In genomic region chr3:192130534-192131132, GRCh38 we compare ENCODE assay signal across 9 cellular contexts.
DNase-seq lines count a peak whose midpoint lies in the region; ATAC-seq and TF ChIP-seq lines count a peak whose summit lies in the region.
"Had no signal": no experiment of that assay in that cellular context is flagged by ENCODE, and none has a peak within 500 bp of the region (broad histone marks: within the 10 kb centered on the region; RNA-seq: fewer than 3 reads in every experiment).

No MANE protein-coding gene starts in this region.

- H3K27ac ChIP-seq in osteoblast (ENCODE audit: low read depth, low read length) = no peak overlapping the region

- H3K79me2 ChIP-seq in osteoblast (ENCODE audit: insufficient read depth, low read length) = no peaks in the 10 kb centered on the region

- peak; percentile 73 for TF ChIP-seq CTCF in osteoblast (IDR thresholded peaks at IDR 0.05; ENCODE audit: extremely low read depth, low read depth, low read length)
- no peak for TF ChIP-seq CTCF in omental fat pad (IDR thresholded peaks at IDR 0.05)

- H3K36me3 ChIP-seq in osteoblast (ENCODE audit: insufficient read depth, low read length) = no peaks in the 10 kb centered on the region

- H2AFZ ChIP-seq in osteoblast (ENCODE audit: low read length) = no peak overlapping the region

- DNase-seq in stimulated activated CD4-positive, alpha-beta T cell treated with anti-CD3 and anti-CD28 coated beads, Interleukin-15, amount 100 ng/mL, for 24 hours = peak; percentile 33
- DNase-seq in stimulated activated CD4-positive, alpha-beta T cell treated with anti-CD3 and anti-CD28 coated beads, Interleukin-12 subunit alpha, Interleukin-12 subunit beta, amount 100 ng/mL, for 4 hours = no peak
- DNase-seq in fibroblast of peridontal ligament (ENCODE audit: extremely low read depth) (peak; percentile 56), osteoblast (ENCODE audit: insufficient read length, low spot score, missing footprints) (peak; percentile 61), omental fat pad (ENCODE audit: low spot score) (no peak)
- DNase-seq: naive B cell had no signal

- no peaks in the 10 kb centered on the region for H3K27me3 ChIP-seq in osteoblast (ENCODE audit: insufficient read depth, low read length)

- no peak overlapping the region for H3K4me2 ChIP-seq in osteoblast (ENCODE audit: insufficient read depth, low read length)

- no peaks in the 10 kb centered on the region for H4K20me1 ChIP-seq in osteoblast (ENCODE audit: insufficient read depth, low read length)

- H3K4me1 ChIP-seq in osteoblast (ENCODE audit: insufficient read depth, low read length) = no peaks in the 10 kb centered on the region

- TF ChIP-seq RAD21 in Ishikawa (IDR thresholded peaks at IDR 0.05; ENCODE audit: low read depth) = peak; percentile 66

- no peak for TF ChIP-seq EP300 in Ishikawa (IDR thresholded peaks at IDR 0.05; ENCODE audit: borderline replicate concordance)

- ATAC-seq in GM21825 (IDR thresholded peaks at IDR 0.05; ENCODE audit: unreplicated experiment) (peak; percentile 78), SK-N-SH treated with all-trans-retinoic acid at 6 μM for 48 hours (peak; percentile 96), omental fat pad (ENCODE audit: low FRiP score) (no peak)

- H3K4me3 ChIP-seq in osteoblast (ENCODE audit: insufficient read depth, low read length) = no peak overlapping the region

- no peaks in the 10 kb centered on the region for H3K9me3 ChIP-seq in osteoblast (ENCODE audit: low read depth, low read length)

TF ChIP-seq in Ishikawa, 13 proteins besides CTCF, POLR2A, EP300 and RAD21:
- TF ChIP-seq, protein P1, sequence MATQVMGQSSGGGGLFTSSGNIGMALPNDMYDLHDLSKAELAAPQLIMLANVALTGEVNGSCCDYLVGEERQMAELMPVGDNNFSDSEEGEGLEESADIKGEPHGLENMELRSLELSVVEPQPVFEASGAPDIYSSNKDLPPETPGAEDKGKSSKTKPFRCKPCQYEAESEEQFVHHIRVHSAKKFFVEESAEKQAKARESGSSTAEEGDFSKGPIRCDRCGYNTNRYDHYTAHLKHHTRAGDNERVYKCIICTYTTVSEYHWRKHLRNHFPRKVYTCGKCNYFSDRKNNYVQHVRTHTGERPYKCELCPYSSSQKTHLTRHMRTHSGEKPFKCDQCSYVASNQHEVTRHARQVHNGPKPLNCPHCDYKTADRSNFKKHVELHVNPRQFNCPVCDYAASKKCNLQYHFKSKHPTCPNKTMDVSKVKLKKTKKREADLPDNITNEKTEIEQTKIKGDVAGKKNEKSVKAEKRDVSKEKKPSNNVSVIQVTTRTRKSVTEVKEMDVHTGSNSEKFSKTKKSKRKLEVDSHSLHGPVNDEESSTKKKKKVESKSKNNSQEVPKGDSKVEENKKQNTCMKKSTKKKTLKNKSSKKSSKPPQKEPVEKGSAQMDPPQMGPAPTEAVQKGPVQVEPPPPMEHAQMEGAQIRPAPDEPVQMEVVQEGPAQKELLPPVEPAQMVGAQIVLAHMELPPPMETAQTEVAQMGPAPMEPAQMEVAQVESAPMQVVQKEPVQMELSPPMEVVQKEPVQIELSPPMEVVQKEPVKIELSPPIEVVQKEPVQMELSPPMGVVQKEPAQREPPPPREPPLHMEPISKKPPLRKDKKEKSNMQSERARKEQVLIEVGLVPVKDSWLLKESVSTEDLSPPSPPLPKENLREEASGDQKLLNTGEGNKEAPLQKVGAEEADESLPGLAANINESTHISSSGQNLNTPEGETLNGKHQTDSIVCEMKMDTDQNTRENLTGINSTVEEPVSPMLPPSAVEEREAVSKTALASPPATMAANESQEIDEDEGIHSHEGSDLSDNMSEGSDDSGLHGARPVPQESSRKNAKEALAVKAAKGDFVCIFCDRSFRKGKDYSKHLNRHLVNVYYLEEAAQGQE (IDR thresholded peaks at IDR 0.05; ENCODE audit: low read depth) = no peak
- 0 out of 2 replicates have a peak, but pooled peaks have one; percentile 18 for TF ChIP-seq NFIC (IDR thresholded peaks at IDR 0.05)

TF ChIP-seq in SK-N-SH treated with all-trans-retinoic acid at 6 μM for 48 hours, 23 proteins besides CTCF, POLR2A, EP300 and RAD21 (continues in another document):
- no peak for TF ChIP-seq ZFP30 (CRISPR knock-in tag; IDR thresholded peaks at IDR 0.05)
- TF ChIP-seq, protein P2, sequence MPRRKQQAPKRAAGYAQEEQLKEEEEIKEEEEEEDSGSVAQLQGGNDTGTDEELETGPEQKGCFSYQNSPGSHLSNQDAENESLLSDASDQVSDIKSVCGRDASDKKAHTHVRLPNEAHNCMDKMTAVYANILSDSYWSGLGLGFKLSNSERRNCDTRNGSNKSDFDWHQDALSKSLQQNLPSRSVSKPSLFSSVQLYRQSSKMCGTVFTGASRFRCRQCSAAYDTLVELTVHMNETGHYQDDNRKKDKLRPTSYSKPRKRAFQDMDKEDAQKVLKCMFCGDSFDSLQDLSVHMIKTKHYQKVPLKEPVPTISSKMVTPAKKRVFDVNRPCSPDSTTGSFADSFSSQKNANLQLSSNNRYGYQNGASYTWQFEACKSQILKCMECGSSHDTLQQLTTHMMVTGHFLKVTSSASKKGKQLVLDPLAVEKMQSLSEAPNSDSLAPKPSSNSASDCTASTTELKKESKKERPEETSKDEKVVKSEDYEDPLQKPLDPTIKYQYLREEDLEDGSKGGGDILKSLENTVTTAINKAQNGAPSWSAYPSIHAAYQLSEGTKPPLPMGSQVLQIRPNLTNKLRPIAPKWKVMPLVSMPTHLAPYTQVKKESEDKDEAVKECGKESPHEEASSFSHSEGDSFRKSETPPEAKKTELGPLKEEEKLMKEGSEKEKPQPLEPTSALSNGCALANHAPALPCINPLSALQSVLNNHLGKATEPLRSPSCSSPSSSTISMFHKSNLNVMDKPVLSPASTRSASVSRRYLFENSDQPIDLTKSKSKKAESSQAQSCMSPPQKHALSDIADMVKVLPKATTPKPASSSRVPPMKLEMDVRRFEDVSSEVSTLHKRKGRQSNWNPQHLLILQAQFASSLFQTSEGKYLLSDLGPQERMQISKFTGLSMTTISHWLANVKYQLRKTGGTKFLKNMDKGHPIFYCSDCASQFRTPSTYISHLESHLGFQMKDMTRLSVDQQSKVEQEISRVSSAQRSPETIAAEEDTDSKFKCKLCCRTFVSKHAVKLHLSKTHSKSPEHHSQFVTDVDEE (CRISPR knock-in tag; IDR thresholded peaks at IDR 0.05) = no peak
- no peak for TF ChIP-seq TOX (CRISPR knock-in tag; IDR thresholded peaks at IDR 0.05; ENCODE audit: borderline replicate concordance)
- TF ChIP-seq TCF4 (CRISPR knock-in tag; IDR thresholded peaks at IDR 0.05; ENCODE audit: borderline replicate concordance) = no peak
- TF ChIP-seq PATZ1 (CRISPR knock-in tag; IDR thresholded peaks at IDR 0.05; ENCODE audit: borderline replicate concordance) = no peak
- no peak for TF ChIP-seq POU6F1 (CRISPR knock-in tag; IDR thresholded peaks at IDR 0.05; ENCODE audit: borderline replicate concordance, low read depth)
- TF ChIP-seq ZC3H10 (CRISPR knock-in tag; IDR thresholded peaks at IDR 0.05) = no peak
- no peak for TF ChIP-seq ZNF70 (CRISPR knock-in tag; IDR thresholded peaks at IDR 0.05)
- TF ChIP-seq ARNTL (CRISPR knock-in tag; IDR thresholded peaks at IDR 0.05; ENCODE audit: borderline replicate concordance, low read depth) = no peak
- TF ChIP-seq, protein P3, sequence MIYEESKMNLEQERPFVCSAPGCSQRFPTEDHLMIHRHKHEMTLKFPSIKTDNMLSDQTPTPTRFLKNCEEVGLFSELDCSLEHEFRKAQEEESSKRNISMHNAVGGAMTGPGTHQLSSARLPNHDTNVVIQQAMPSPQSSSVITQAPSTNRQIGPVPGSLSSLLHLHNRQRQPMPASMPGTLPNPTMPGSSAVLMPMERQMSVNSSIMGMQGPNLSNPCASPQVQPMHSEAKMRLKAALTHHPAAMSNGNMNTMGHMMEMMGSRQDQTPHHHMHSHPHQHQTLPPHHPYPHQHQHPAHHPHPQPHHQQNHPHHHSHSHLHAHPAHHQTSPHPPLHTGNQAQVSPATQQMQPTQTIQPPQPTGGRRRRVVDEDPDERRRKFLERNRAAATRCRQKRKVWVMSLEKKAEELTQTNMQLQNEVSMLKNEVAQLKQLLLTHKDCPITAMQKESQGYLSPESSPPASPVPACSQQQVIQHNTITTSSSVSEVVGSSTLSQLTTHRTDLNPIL (CRISPR knock-in tag; IDR thresholded peaks at IDR 0.05; ENCODE audit: low read depth) = no peak
- no peak for TF ChIP-seq ZFP3 (CRISPR knock-in tag; IDR thresholded peaks at IDR 0.05)
- TF ChIP-seq CSDC2 (CRISPR knock-in tag; IDR thresholded peaks at IDR 0.05) = no peak
- no peak for TF ChIP-seq ZNF8 (CRISPR knock-in tag; IDR thresholded peaks at IDR 0.05)
- no peak for TF ChIP-seq GLIS3 (CRISPR knock-in tag; IDR thresholded peaks at IDR 0.05)
- TF ChIP-seq ISL1 (CRISPR knock-in tag; IDR thresholded peaks at IDR 0.05) = no peak
- no peak for TF ChIP-seq SNAI2 (CRISPR knock-in tag; IDR thresholded peaks at IDR 0.05)
- no peak for TF ChIP-seq OSR1 (CRISPR knock-in tag; IDR thresholded peaks at IDR 0.05)

Comparison
In these comparisons a context has a peak if more than half of its experiments do, and no peak if none do; other contexts are left out.
1. DNase-seq: peak in stimulated activated CD4-positive, alpha-beta T cell treated with anti-CD3 and anti-CD28 coated beads, Interleukin-15, amount 100 ng/mL, for 24 hours (single experiment), fibroblast of peridontal ligament (single experiment) and osteoblast (single experiment); none in stimulated activated CD4-positive, alpha-beta T cell treated with anti-CD3 and anti-CD28 coated beads, Interleukin-12 subunit alpha, Interleukin-12 subunit beta, amount 100 ng/mL, for 4 hours (single experiment) and omental fat pad (single experiment).